ENCODE assay signal across 20 cellular contexts in the genomic region with DNA sequence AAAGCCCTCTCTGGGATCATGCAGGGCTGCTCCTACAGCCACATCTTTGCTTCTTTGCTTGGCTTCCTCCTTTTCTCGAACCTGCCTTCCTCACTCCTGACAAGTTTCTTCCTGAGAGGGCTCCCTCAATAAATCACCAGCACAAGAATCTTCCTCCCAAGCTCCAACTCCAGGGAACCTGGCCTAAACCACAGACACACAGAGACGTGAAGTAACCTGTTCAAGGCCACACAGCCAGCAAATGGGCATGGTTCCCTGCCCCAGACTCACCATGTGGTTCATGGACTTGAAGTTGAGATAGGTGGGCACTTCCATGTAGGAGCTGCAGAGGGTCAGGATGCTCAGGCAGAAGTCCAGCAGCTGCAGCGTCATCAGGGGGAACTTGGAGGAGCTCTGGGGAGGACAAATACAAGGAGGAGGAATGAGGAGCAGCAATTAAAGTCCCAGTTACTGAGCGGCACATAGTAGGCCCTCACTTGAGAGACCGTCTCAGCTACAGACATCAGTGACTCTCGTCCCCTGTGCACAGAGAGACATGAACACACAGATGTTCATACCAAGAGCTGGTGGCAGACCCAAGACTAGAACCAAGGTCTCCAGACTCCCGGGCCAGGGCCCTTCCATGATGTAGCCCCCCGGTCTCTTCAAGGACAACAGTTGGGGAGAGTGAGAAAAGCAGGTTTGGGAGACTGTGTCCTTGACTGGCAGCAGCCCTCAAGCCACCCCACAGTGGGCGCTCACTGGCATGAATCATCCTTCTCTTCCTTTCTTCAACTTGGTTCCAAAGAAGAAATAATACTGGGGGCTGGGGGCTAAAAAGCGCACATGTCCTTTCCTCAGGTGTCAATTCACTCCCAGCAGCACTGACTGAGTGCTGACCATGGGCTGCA. TPM values are rescaled to one million over a fixed set of nuclear protein-coding genes. Genes with fewer than 3 reads are reported as not detected.
DNase-seq lines count a peak whose midpoint lies in the region; ATAC-seq, FAIRE-seq and TF ChIP-seq lines count a peak whose summit lies in the region.
"Had no signal": no experiment of that assay in that cellular context is flagged by ENCODE, and none has a peak within 500 bp of the region (broad histone marks: within the 10 kb centered on the region; RNA-seq: fewer than 3 reads in every experiment).

No MANE protein-coding gene starts in this region.

- no peak overlapping the region for H2AFZ ChIP-seq in K562 (ENCODE audit: low read depth, low read length)

- H3K4me3 ChIP-seq in K562 (no peak overlapping the region), endodermal cell (ENCODE audit: low read length) (no peak overlapping the region)
- H3K4me3 ChIP-seq: cardiac muscle cell, heart right ventricle had no signal

- ATAC-seq in K562, result no peak
- ATAC-seq in activated CD4-positive, CD25-positive, alpha-beta regulatory T cell treated with anti-CD3 and anti-CD28 coated beads, Interleukin-2, amount 50 U/mL, for 24 hours, result no peak
- ATAC-seq: heart right ventricle had no signal

- H3K27me3 ChIP-seq in K562 (ENCODE audit: control insufficient read depth in 2 of 2, insufficient read depth in 2 of 2, low read length in 2 of 2), result no peaks in the 10 kb centered on the region
- H3K27me3 ChIP-seq in endodermal cell (ENCODE audit: control insufficient read depth, insufficient read depth, low read length, poor library complexity, severe bottlenecking), result no peaks in the 10 kb centered on the region
- H3K27me3 ChIP-seq: cardiac muscle cell had no signal

- H3K9ac ChIP-seq in K562 (ENCODE audit: insufficient read depth in 1 of 2, low read depth in 2 of 2, low read length in 2 of 2), result no peak overlapping the region
- no peak overlapping the region for H3K9ac ChIP-seq in endodermal cell (ENCODE audit: extremely low read depth, low read length, poor library complexity, severe bottlenecking)

- peaks cover 5% of the 10 kb centered on the region; the same call in 2 of the 3 replicates for H3K36me3 ChIP-seq in K562 (ENCODE audit: control insufficient read depth, insufficient read depth, low read length)
- no peaks in the 10 kb centered on the region for H3K36me3 ChIP-seq in endodermal cell (ENCODE audit: control insufficient read depth, insufficient read depth, low read length)
- H3K36me3 ChIP-seq: cardiac muscle cell had no signal

- peaks cover 50% of the 10 kb centered on the region for H3K4me1 Mint-ChIP-seq in activated CD4-positive, alpha-beta T cell treated with anti-CD3 and anti-CD28 coated beads, Interleukin-2, amount 10 ng/mL, durations not matched to agents 24 days and 14 days
- peaks cover 39 to 52% (median 51%) of the 10 kb centered on the region in 3 donors for H3K4me1 Mint-ChIP-seq in IgD-negative memory B cell
- H3K4me1 Mint-ChIP-seq in neural crest cell, result peaks cover 10% of the 10 kb centered on the region
- H3K4me1 Mint-ChIP-seq in endodermal cell, result peaks cover 14% of the 10 kb centered on the region

- no peaks in the 10 kb centered on the region for H4K20me1 ChIP-seq in K562 (replicated peaks; ENCODE audit: control insufficient read depth, insufficient read depth, low read length)

- peak overlapping the region; percentile 63 for H3K27ac Mint-ChIP-seq in activated CD4-positive, alpha-beta T cell treated with anti-CD3 and anti-CD28 coated beads, Interleukin-2, amount 10 ng/mL, durations not matched to agents 24 days and 14 days
- peak overlapping the region; percentile 87 to 97 (median 92) for H3K27ac Mint-ChIP-seq in IgD-negative memory B cell
- peak overlapping the region; percentile 43 for H3K27ac Mint-ChIP-seq in neural crest cell (ENCODE audit: unreplicated experiment)
- no peak overlapping the region for H3K27ac Mint-ChIP-seq in endodermal cell
- H3K27ac Mint-ChIP-seq: HFFc6 had no signal

- DNase-seq in activated CD4-positive, alpha-beta T cell treated with anti-CD3 and anti-CD28 coated beads, Interleukin-2, amount 10 ng/mL, durations not matched to agents 24 days and 14 days, result no peak
- no peak for DNase-seq in activated CD4-positive, alpha-beta T cell treated with anti-CD3 and anti-CD28 coated beads for 1 hour
- DNase-seq in K562 (ENCODE audit: extremely low read depth in 1 of 4, low spot score in 3 of 4) (no peak), neural crest cell (ENCODE audit: low read depth, low spot score) (no peak), NCI-H2081 treated with DMSO at 0.1 percent for 48 hours (lab: John Stamatoyannopoulos, UW) (no peak), endodermal cell (no peak)
- DNase-seq: heart right ventricle; HFFc6; mammary epithelial cell; NCI-H446 treated with DMSO at 0.1 percent for 48 hours; retina; stimulated activated CD4-positive, alpha-beta T cell treated with anti-CD3 and anti-CD28 coated beads, Interleukin-15, amount 100 ng/mL, for 24 hours had no signal

- TF ChIP-seq EP300 in K562 (IDR thresholded peaks at IDR 0.05; ENCODE audit: low read length), result no peak

- H3K79me2 ChIP-seq in K562 (ENCODE audit: control insufficient read depth, insufficient read depth, low read length), result no peaks in the 10 kb centered on the region

- in situ Hi-C loops in K562 (cut with MboI), result no loop called here

- no peak overlapping the region for H3K4me2 ChIP-seq in K562 (ENCODE audit: insufficient read depth, low read length)

- H3K27ac ChIP-seq in K562 (ENCODE audit: extremely low read depth, low read depth, low read length) (no peak overlapping the region), endodermal cell (ENCODE audit: low read depth, low read length) (no peak overlapping the region)
- H3K27ac ChIP-seq: C4-2B, cardiac muscle cell, RWPE1 had no signal

- TF ChIP-seq CTCF in K562 (IDR thresholded peaks at IDR 0.05 in 2 of 3, conservative IDR thresholded peaks at IDR 0.05 in 1 of 3; ENCODE audit: insufficient read depth in 2 of 3, low read depth in 1 of 3, low read length in 3 of 3) (no peak), neural crest cell (conservative IDR thresholded peaks at IDR 0.05) (no peak), endodermal cell (conservative IDR thresholded peaks at IDR 0.05) (no peak)

- no peaks in the 10 kb centered on the region for H3K9me1 ChIP-seq in K562 (ENCODE audit: control insufficient read depth, insufficient read depth, low read length)

- 87% methylated on average over 10 of the region's 10 CpGs for WGBS in K562 (ENCODE audit: insufficient coverage, low coverage, missing lambda C conversion rate)
- WGBS in endodermal cell (ENCODE audit: insufficient coverage in 1 of 2, insufficient read length in 1 of 2), 2 experiments, result 96% methylated on average over 8 to 10 of the region's 10 CpGs

- intact Hi-C loops in activated CD4-positive, alpha-beta T cell treated with anti-CD3 and anti-CD28 coated beads, Interleukin-2, amount 10 ng/mL, durations not matched to agents 24 days and 14 days (cut with micrococcal nuclease), result no loop called here
- intact Hi-C loops in K562 (cut with micrococcal nuclease), result no loop called here

- FAIRE-seq in K562 (lab: Jason Lieb, UNC), result no peak
- FAIRE-seq: A204.1, HTR-8/SVneo, keratinocyte had no signal

- no peak overlapping the region for H3K4me3 Mint-ChIP-seq in activated CD4-positive, alpha-beta T cell treated with anti-CD3 and anti-CD28 coated beads, Interleukin-2, amount 10 ng/mL, durations not matched to agents 24 days and 14 days
- H3K4me3 Mint-ChIP-seq in IgD-negative memory B cell (peak overlapping the region in 3 of 4 donors; percentile 64 to 76 (median 75)), neural crest cell (no peak overlapping the region), endodermal cell (no peak overlapping the region)
- H3K4me3 Mint-ChIP-seq: HFFc6 had no signal

- H3K9me3 ChIP-seq in K562 (replicated peaks; ENCODE audit: control insufficient read depth, insufficient read depth, low read depth, low read length) (peaks cover 9% of the 10 kb centered on the region), endodermal cell (ENCODE audit: control insufficient read depth, low read length) (no peaks in the 10 kb centered on the region)
- H3K9me3 ChIP-seq: heart right ventricle had no signal

- POLR2A ChIA-PET in K562 (lab: Yijun Ruan, JAX), result interaction anchor here (0.6 to 2.3 kb wide), 3 partner anchors 8 to 40 kb away, joined by 4 to 7 read pairs (median 4); no protein-coding TSS in a partner anchor

- no peaks in the 10 kb centered on the region for H3K9me3 Mint-ChIP-seq in activated CD4-positive, alpha-beta T cell treated with anti-CD3 and anti-CD28 coated beads, Interleukin-2, amount 10 ng/mL, durations not matched to agents 24 days and 14 days
- H3K9me3 Mint-ChIP-seq in IgD-negative memory B cell, result no peaks in the 10 kb centered on the region
- no peaks in the 10 kb centered on the region for H3K9me3 Mint-ChIP-seq in neural crest cell
- H3K9me3 Mint-ChIP-seq in endodermal cell, result no peaks in the 10 kb centered on the region
- H3K9me3 Mint-ChIP-seq: HFFc6 had no signal

- H3K27me3 Mint-ChIP-seq in activated CD4-positive, alpha-beta T cell treated with anti-CD3 and anti-CD28 coated beads, Interleukin-2, amount 10 ng/mL, durations not matched to agents 24 days and 14 days, result no peaks in the 10 kb centered on the region
- no peaks in the 10 kb centered on the region for H3K27me3 Mint-ChIP-seq in IgD-negative memory B cell
- no peaks in the 10 kb centered on the region for H3K27me3 Mint-ChIP-seq in neural crest cell (ENCODE audit: low read depth)
- peaks cover 3% of the 10 kb centered on the region for H3K27me3 Mint-ChIP-seq in endodermal cell (ENCODE audit: insufficient read depth)

- BruUV-seq in K562 (replicated peaks; lab: Mats Ljungman, UMichigan), result no TSS peak

- H3K36me3 Mint-ChIP-seq in activated CD4-positive, alpha-beta T cell treated with anti-CD3 and anti-CD28 coated beads, Interleukin-2, amount 10 ng/mL, durations not matched to agents 24 days and 14 days (ENCODE audit: low read depth), result peaks cover 79% of the 10 kb centered on the region
- H3K36me3 Mint-ChIP-seq in IgD-negative memory B cell, result peaks cover 20% of the 10 kb centered on the region
- H3K36me3 Mint-ChIP-seq in neural crest cell (ENCODE audit: low read depth), result no peaks in the 10 kb centered on the region
- no peaks in the 10 kb centered on the region for H3K36me3 Mint-ChIP-seq in endodermal cell (ENCODE audit: low read depth)

- no peak for TF ChIP-seq RAD21 in K562 (CRISPR knock-in tag; conservative IDR thresholded peaks at IDR 0.05 in 1 of 2, IDR thresholded peaks at IDR 0.05 in 1 of 2)

- TF ChIP-seq POLR2A in K562 (conservative IDR thresholded peaks at IDR 0.05), result no peak

- H3K4me1 ChIP-seq in K562 (replicated peaks in 1 of 2; ENCODE audit: control insufficient read depth in 2 of 2, insufficient read depth in 2 of 2, low read length in 2 of 2) (peaks cover 29 to 44% of the 10 kb centered on the region in 2 experiments), endodermal cell (ENCODE audit: control insufficient read depth, insufficient read depth, low read length) (no peaks in the 10 kb centered on the region)

- CTCF ChIA-PET in K562 (lab: Yijun Ruan, JAX; ENCODE audit: low intra/inter-chr PET ratio), result no interaction called here

RNA-seq across cellular contexts. Expression of a gene that starts 15.5 kb away (rescaled TPM):
- 0.50 and 0.54 TPM in 2 replicates for total RNA-seq in activated CD4-positive, alpha-beta T cell treated with anti-CD3 and anti-CD28 coated beads, Interleukin-2, amount 10 ng/mL, durations not matched to agents 24 days and 14 days
- polyA plus RNA-seq in IgD-negative memory B cell (not detected), K562 (2011; rRNA removed) (0.89 and 1.5 TPM in 2 replicates), K562 (2014; fragmentation: Illumina TruSeq; extraction: Trizol) (1.1 and 1.6 TPM in 2 replicates), K562 (2014; fragmentation: Nextera tagmentation; extraction: Ambion mirVana) (under 1 TPM; 0.10 to 0.18 TPM), K562 (2014; rRNA removed) (1.6 and 3.6 TPM in 2 replicates)
- 2.0 and 5.9 TPM in 2 replicates for total RNA-seq in K562 (2011; cell fraction: chromatin; rRNA removed; ENCODE audit: low replicate concordance)
- 4.5 and 5.4 TPM in 2 replicates for total RNA-seq in K562 (2011; cell fraction: nucleolus; rRNA removed)
- 2.7 and 4.0 TPM in 2 replicates for total RNA-seq in K562 (2011; cell fraction: nucleoplasm; rRNA removed)
- total RNA-seq in K562 (2014; rRNA removed) (1.8 and 1.9 TPM in 2 replicates), K562 (2014; rRNA removed; fragmentation: Illumina TruSeq; extraction: Trizol) (0.45 and 0.51 TPM in 2 replicates), K562 (2015; rRNA removed; fragmentation: Illumina TruSeq; extraction: Trizol) (0.79 and 1.2 TPM in 2 replicates), K562 (2021) (1.8 and 2.3 TPM in 2 replicates), neural crest cell (0.32 and 0.54 TPM in 2 replicates), endodermal cell (not detected)
- polyA plus RNA-seq in K562 (2011; cell fraction: cytosol; rRNA removed), result 0.78 and 2.4 TPM in 2 replicates
- polyA plus RNA-seq in K562 (2011; cell fraction: nucleus; rRNA removed), result 3.5 and 9.8 TPM in 2 replicates
- polyA plus RNA-seq in K562 (2012), result 1.9 and 2.4 TPM in 2 replicates
- 0.48 and 0.88 TPM in 2 replicates for polyA minus RNA-seq in K562 (2011; rRNA and poly(A)+ RNA removed)
- polyA minus RNA-seq in K562 (2011; cell fraction: cytosol; rRNA and poly(A)+ RNA removed), result 1.4 and 1.6 TPM in 2 replicates
- 1.4 and 3.4 TPM in 2 replicates for polyA minus RNA-seq in K562 (2011; cell fraction: nucleus; rRNA and poly(A)+ RNA removed)
- polyA plus RNA-seq in endodermal cell (2013, experiment 1 of 2), result 0.32 TPM
- not detected for polyA plus RNA-seq in endodermal cell (2013, experiment 2 of 2)
- total RNA-seq: heart right ventricle, mammary epithelial cell had no signal
- polyA plus RNA-seq: heart right ventricle had no signal

RNA-seq across cellular contexts. Expression of a gene that starts 18.7 kb away (rescaled TPM):
- total RNA-seq in activated CD4-positive, alpha-beta T cell treated with anti-CD3 and anti-CD28 coated beads, Interleukin-2, amount 10 ng/mL, durations not matched to agents 24 days and 14 days, result 178 and 179 TPM in 2 replicates
- polyA plus RNA-seq in IgD-negative memory B cell, result 1,002 TPM
- 11.2 and 16.2 TPM in 2 replicates for total RNA-seq in K562 (2011; cell fraction: chromatin; rRNA removed; ENCODE audit: low replicate concordance)
- 19.8 and 22.9 TPM in 2 replicates for total RNA-seq in K562 (2011; cell fraction: nucleolus; rRNA removed)
- 20.3 and 27.1 TPM in 2 replicates for total RNA-seq in K562 (2011; cell fraction: nucleoplasm; rRNA removed)
- 10.7 and 12.3 TPM in 2 replicates for total RNA-seq in K562 (2014; rRNA removed)
- total RNA-seq in K562 (2014; rRNA removed; fragmentation: Illumina TruSeq; extraction: Trizol), result 11.7 and 13.2 TPM in 2 replicates
- total RNA-seq in K562 (2015; rRNA removed; fragmentation: Illumina TruSeq; extraction: Trizol), result 44.3 and 44.7 TPM in 2 replicates
- total RNA-seq in K562 (2021), result 30.3 and 33.8 TPM in 2 replicates
- 42.5 and 418 TPM in 2 replicates for polyA plus RNA-seq in K562 (2011; rRNA removed)
- polyA plus RNA-seq in K562 (2011; cell fraction: cytosol; rRNA removed), result 103 and 599 TPM in 2 replicates
- 41.2 and 275 TPM in 2 replicates for polyA plus RNA-seq in K562 (2011; cell fraction: nucleus; rRNA removed)
- polyA plus RNA-seq in K562 (2012), result 63.5 and 133 TPM in 2 replicates
- 44.5 and 47.3 TPM in 2 replicates for polyA plus RNA-seq in K562 (2014; fragmentation: Illumina TruSeq; extraction: Trizol)
- polyA plus RNA-seq in K562 (2014; fragmentation: Nextera tagmentation; extraction: Ambion mirVana), result 1 to 10 TPM; 2.4 to 4.8 TPM
- 20.3 and 22.2 TPM in 2 replicates for polyA plus RNA-seq in K562 (2014; rRNA removed)
- 72.1 and 524 TPM in 2 replicates for polyA minus RNA-seq in K562 (2011; rRNA and poly(A)+ RNA removed)
- polyA minus RNA-seq in K562 (2011; cell fraction: cytosol; rRNA and poly(A)+ RNA removed), result 41.0 and 310 TPM in 2 replicates
- 7.7 and 80.9 TPM in 2 replicates for polyA minus RNA-seq in K562 (2011; cell fraction: nucleus; rRNA and poly(A)+ RNA removed)
- 1.0 and 1.5 TPM in 2 replicates for total RNA-seq in neural crest cell
- not detected for total RNA-seq in endodermal cell
- 0.93 TPM for polyA plus RNA-seq in endodermal cell (2013, experiment 1 of 2)
- 0.58 TPM for polyA plus RNA-seq in endodermal cell (2013, experiment 2 of 2)

Comparison
In these comparisons a context has a peak if more than half of its experiments do, and no peak if none do; other contexts are left out.
1. H3K4me3 Mint-ChIP-seq: peak in IgD-negative memory B cell (3 of 4); none in activated CD4-positive, alpha-beta T cell treated with anti-CD3 and anti-CD28 coated beads, Interleukin-2, amount 10 ng/mL, durations not matched to agents 24 days and 14 days (single experiment), neural crest cell (single experiment) and endodermal cell (single experiment).